ENCODE assay signal across 21 cellular contexts in the genomic region with DNA sequence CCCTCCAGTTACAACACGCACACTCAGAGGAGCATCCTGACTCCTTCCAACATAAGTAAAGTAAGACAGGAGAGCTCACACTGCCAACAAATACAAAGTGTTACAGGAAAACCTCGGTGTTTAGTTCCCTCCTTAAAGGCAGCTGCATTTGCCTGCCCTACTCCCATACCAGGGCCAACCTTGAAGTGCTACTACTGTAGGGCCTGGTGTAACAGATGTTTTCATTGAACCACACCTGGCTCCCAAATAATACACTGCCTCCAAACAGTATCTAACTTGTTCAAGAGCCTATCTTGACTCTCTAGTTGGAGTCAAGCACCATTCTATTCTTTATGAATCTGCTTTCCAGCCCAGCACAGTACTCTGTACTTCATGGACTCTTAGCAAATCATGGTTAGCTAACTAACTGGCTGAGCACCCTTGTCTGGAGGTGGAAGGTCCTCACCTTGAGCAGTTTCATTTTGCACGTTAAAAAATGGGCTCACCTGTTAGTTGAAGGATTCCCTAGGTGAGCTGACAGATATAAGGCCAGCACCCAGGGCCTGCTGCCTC.
"Had no signal": no experiment of that assay in that cellular context is flagged by ENCODE, and none has a peak within 500 bp of the region (broad histone marks: within the 10 kb centered on the region; RNA-seq: fewer than 3 reads in every experiment).

No MANE protein-coding gene starts in this region.

- H3K27ac Mint-ChIP-seq: activated naive CD4-positive, alpha-beta T cell treated with anti-CD3 and anti-CD28 coated beads, Interleukin-2, amount 10 ng/mL, durations not matched to agents 7 days and 5 days; activated T-helper 2 cell treated with anti-CD3 and anti-CD28 coated beads, Interferon-gamma antibody, Interleukin-2, Interleukin-4, amounts not matched to agents 10 μg/mL and 5 μg/mL and 100 μg/mL, durations not matched to agents 14 hours and 24 hours and 36 hours; memory B cell; nephron; T-helper 2 cell treated with Interferon-gamma antibody and Interleukin-4, amounts not matched to agents 5 μg/mL and 100 μg/mL, for 36 hours had no signal

- H3K4me3 ChIP-seq: cardiac muscle cell, hepatocyte, tibial artery, vagina had no signal

- H3K9me3 Mint-ChIP-seq: activated naive CD4-positive, alpha-beta T cell treated with anti-CD3 and anti-CD28 coated beads, Interleukin-2, amount 10 ng/mL, durations not matched to agents 7 days and 5 days; activated T-helper 2 cell treated with anti-CD3 and anti-CD28 coated beads, Interferon-gamma antibody, Interleukin-2, Interleukin-4, amounts not matched to agents 10 μg/mL and 5 μg/mL and 100 μg/mL, durations not matched to agents 14 hours and 24 hours and 36 hours; memory B cell; nephron; T-helper 2 cell treated with Interferon-gamma antibody and Interleukin-4, amounts not matched to agents 5 μg/mL and 100 μg/mL, for 36 hours had no signal

- ATAC-seq: esophagus mucosa, left lobe of liver had no signal

- H3K36me3 ChIP-seq: cardiac muscle cell, tibial artery, vagina had no signal

- FAIRE-seq: astrocyte, colon, endometrium, keratinocyte had no signal

- H3K4me1 Mint-ChIP-seq: activated naive CD4-positive, alpha-beta T cell treated with anti-CD3 and anti-CD28 coated beads, Interleukin-2, amount 10 ng/mL, durations not matched to agents 7 days and 5 days; nephron had no signal

- H3K27ac ChIP-seq: cardiac muscle cell, hepatocyte, tibial artery, vagina had no signal

- H3K4me1 ChIP-seq: vagina had no signal

- H3K4me2 ChIP-seq: hepatocyte had no signal

- H3K27me3 ChIP-seq: cardiac muscle cell, hepatocyte, tibial artery, vagina had no signal

- H3K9me3 ChIP-seq: tibial artery, vagina had no signal

- H3K4me3 Mint-ChIP-seq: activated naive CD4-positive, alpha-beta T cell treated with anti-CD3 and anti-CD28 coated beads, Interleukin-2, amount 10 ng/mL, durations not matched to agents 7 days and 5 days; memory B cell; nephron; T-helper 2 cell treated with Interferon-gamma antibody and Interleukin-4, amounts not matched to agents 5 μg/mL and 100 μg/mL, for 36 hours had no signal

- H3K27me3 Mint-ChIP-seq: activated naive CD4-positive, alpha-beta T cell treated with anti-CD3 and anti-CD28 coated beads, Interleukin-2, amount 10 ng/mL, durations not matched to agents 7 days and 5 days; memory B cell had no signal

- H3K36me3 Mint-ChIP-seq: activated naive CD4-positive, alpha-beta T cell treated with anti-CD3 and anti-CD28 coated beads, Interleukin-2, amount 10 ng/mL, durations not matched to agents 7 days and 5 days; memory B cell had no signal

- DNase-seq: activated CD4-positive, alpha-beta T cell treated with anti-CD3 and anti-CD28 coated beads, Interleukin-2, amount 50 U/mL, for 4 hours; activated CD4-positive, CD25-positive, alpha-beta regulatory T cell treated with anti-CD3 and anti-CD28 coated beads, Interleukin-2, amount 50 U/mL, for 72 hours; activated naive CD4-positive, alpha-beta T cell treated with anti-CD3 and anti-CD28 coated beads, Interleukin-2, amount 10 ng/mL, durations not matched to agents 7 days and 5 days; nucleus accumbens; posterior cingulate gyrus; stimulated activated CD4-positive, alpha-beta T cell treated with anti-CD3 and anti-CD28 coated beads, Interleukin-4, amount 100 ng/mL, for 1 hour; stimulated activated naive CD4-positive, alpha-beta T cell; tibial artery had no signal

- H2AFZ ChIP-seq: hepatocyte had no signal
